ENCODE assay signal across 2 cellular contexts in the genomic region with DNA sequence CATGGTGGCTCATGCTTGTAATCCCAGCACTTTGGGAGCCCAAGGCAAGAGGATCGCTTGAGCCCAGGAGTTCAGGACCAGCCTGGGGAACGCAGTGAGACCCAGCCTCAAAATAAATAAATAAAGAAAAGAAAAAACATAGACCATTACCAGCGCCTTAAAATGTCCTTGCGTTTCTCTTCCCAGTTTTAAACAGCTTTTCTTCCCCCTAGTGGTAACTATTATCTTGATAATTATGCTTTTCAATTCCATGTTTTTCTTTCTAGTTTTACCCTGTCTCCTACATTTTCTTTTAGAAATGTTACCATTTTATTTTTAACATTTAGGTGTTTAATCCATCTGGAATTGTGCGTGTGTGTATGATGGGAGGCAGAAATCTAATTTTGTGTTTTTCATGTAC.
TF ChIP-seq lines count a peak whose summit lies in the region.

No MANE protein-coding gene starts in this region.

TF ChIP-seq in SK-N-SH, 30 proteins besides CTCF, POLR2A, EP300 and RAD21:
- TF ChIP-seq, protein P1, sequence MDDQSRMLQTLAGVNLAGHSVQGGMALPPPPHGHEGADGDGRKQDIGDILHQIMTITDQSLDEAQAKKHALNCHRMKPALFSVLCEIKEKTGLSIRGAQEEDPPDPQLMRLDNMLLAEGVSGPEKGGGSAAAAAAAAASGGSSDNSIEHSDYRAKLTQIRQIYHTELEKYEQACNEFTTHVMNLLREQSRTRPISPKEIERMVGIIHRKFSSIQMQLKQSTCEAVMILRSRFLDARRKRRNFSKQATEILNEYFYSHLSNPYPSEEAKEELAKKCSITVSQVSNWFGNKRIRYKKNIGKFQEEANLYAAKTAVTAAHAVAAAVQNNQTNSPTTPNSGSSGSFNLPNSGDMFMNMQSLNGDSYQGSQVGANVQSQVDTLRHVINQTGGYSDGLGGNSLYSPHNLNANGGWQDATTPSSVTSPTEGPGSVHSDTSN (IDR thresholded peaks at IDR 0.05) = no peak
- TF ChIP-seq SMC3 (IDR thresholded peaks at IDR 0.05; ENCODE audit: low read depth, low read length) (no peak), TCF12 (IDR thresholded peaks at IDR 0.05) (no peak), CHD2 (IDR thresholded peaks at IDR 0.05; ENCODE audit: low read length, partially characterized antibody) (no peak), ELF1 (IDR thresholded peaks at IDR 0.05) (no peak), EZH2phosphoT487 (IDR thresholded peaks at IDR 0.05; ENCODE audit: borderline replicate concordance, low read depth) (no peak), TAF1 (IDR thresholded peaks at IDR 0.05; ENCODE audit: borderline replicate concordance, low read depth, low read length) (no peak)
- TF ChIP-seq, protein P2, sequence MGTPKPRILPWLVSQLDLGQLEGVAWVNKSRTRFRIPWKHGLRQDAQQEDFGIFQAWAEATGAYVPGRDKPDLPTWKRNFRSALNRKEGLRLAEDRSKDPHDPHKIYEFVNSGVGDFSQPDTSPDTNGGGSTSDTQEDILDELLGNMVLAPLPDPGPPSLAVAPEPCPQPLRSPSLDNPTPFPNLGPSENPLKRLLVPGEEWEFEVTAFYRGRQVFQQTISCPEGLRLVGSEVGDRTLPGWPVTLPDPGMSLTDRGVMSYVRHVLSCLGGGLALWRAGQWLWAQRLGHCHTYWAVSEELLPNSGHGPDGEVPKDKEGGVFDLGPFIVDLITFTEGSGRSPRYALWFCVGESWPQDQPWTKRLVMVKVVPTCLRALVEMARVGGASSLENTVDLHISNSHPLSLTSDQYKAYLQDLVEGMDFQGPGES (IDR thresholded peaks at IDR 0.05; ENCODE audit: low read depth, low read length) = no peak

TF ChIP-seq in SK-N-SH treated with all-trans-retinoic acid at 6 μM for 48 hours, 23 proteins besides CTCF, POLR2A, EP300 and RAD21:
- TF ChIP-seq, protein P3, sequence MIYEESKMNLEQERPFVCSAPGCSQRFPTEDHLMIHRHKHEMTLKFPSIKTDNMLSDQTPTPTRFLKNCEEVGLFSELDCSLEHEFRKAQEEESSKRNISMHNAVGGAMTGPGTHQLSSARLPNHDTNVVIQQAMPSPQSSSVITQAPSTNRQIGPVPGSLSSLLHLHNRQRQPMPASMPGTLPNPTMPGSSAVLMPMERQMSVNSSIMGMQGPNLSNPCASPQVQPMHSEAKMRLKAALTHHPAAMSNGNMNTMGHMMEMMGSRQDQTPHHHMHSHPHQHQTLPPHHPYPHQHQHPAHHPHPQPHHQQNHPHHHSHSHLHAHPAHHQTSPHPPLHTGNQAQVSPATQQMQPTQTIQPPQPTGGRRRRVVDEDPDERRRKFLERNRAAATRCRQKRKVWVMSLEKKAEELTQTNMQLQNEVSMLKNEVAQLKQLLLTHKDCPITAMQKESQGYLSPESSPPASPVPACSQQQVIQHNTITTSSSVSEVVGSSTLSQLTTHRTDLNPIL (CRISPR knock-in tag; IDR thresholded peaks at IDR 0.05; ENCODE audit: low read depth) = no peak
- TF ChIP-seq ESRRG (CRISPR knock-in tag; IDR thresholded peaks at IDR 0.05) (no peak), BACH2 (CRISPR knock-in tag; IDR thresholded peaks at IDR 0.05; ENCODE audit: borderline replicate concordance) (no peak), SNAI2 (CRISPR knock-in tag; IDR thresholded peaks at IDR 0.05) (no peak), ISL1 (CRISPR knock-in tag; IDR thresholded peaks at IDR 0.05) (no peak), ZNF70 (CRISPR knock-in tag; IDR thresholded peaks at IDR 0.05) (no peak), OSR1 (CRISPR knock-in tag; IDR thresholded peaks at IDR 0.05) (no peak), CSDC2 (CRISPR knock-in tag; IDR thresholded peaks at IDR 0.05) (no peak), ZC3H10 (CRISPR knock-in tag; IDR thresholded peaks at IDR 0.05) (no peak), PPARA (CRISPR knock-in tag; IDR thresholded peaks at IDR 0.05; ENCODE audit: borderline replicate concordance) (no peak), ARNTL (CRISPR knock-in tag; IDR thresholded peaks at IDR 0.05; ENCODE audit: borderline replicate concordance, low read depth) (no peak), GLIS3 (CRISPR knock-in tag; IDR thresholded peaks at IDR 0.05) (no peak), ZFP30 (CRISPR knock-in tag; IDR thresholded peaks at IDR 0.05) (no peak), RARB (CRISPR knock-in tag; IDR thresholded peaks at IDR 0.05) (no peak), ZNF8 (CRISPR knock-in tag; IDR thresholded peaks at IDR 0.05) (no peak), ZNF565 (CRISPR knock-in tag; conservative IDR thresholded peaks at IDR 0.05; ENCODE audit: low read depth) (no peak)
- TF ChIP-seq, protein P4, sequence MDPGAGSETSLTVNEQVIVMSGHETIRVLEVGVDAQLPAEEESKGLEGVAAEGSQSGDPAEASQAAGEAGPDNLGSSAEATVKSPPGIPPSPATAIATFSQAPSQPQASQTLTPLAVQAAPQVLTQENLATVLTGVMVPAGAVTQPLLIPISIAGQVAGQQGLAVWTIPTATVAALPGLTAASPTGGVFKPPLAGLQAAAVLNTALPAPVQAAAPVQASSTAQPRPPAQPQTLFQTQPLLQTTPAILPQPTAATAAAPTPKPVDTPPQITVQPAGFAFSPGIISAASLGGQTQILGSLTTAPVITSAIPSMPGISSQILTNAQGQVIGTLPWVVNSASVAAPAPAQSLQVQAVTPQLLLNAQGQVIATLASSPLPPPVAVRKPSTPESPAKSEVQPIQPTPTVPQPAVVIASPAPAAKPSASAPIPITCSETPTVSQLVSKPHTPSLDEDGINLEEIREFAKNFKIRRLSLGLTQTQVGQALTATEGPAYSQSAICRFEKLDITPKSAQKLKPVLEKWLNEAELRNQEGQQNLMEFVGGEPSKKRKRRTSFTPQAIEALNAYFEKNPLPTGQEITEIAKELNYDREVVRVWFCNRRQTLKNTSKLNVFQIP (CRISPR knock-in tag; IDR thresholded peaks at IDR 0.05; ENCODE audit: borderline replicate concordance, low read depth) = no peak
- TF ChIP-seq, protein P5, sequence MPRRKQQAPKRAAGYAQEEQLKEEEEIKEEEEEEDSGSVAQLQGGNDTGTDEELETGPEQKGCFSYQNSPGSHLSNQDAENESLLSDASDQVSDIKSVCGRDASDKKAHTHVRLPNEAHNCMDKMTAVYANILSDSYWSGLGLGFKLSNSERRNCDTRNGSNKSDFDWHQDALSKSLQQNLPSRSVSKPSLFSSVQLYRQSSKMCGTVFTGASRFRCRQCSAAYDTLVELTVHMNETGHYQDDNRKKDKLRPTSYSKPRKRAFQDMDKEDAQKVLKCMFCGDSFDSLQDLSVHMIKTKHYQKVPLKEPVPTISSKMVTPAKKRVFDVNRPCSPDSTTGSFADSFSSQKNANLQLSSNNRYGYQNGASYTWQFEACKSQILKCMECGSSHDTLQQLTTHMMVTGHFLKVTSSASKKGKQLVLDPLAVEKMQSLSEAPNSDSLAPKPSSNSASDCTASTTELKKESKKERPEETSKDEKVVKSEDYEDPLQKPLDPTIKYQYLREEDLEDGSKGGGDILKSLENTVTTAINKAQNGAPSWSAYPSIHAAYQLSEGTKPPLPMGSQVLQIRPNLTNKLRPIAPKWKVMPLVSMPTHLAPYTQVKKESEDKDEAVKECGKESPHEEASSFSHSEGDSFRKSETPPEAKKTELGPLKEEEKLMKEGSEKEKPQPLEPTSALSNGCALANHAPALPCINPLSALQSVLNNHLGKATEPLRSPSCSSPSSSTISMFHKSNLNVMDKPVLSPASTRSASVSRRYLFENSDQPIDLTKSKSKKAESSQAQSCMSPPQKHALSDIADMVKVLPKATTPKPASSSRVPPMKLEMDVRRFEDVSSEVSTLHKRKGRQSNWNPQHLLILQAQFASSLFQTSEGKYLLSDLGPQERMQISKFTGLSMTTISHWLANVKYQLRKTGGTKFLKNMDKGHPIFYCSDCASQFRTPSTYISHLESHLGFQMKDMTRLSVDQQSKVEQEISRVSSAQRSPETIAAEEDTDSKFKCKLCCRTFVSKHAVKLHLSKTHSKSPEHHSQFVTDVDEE (CRISPR knock-in tag; IDR thresholded peaks at IDR 0.05) = no peak
- TF ChIP-seq, protein P6, sequence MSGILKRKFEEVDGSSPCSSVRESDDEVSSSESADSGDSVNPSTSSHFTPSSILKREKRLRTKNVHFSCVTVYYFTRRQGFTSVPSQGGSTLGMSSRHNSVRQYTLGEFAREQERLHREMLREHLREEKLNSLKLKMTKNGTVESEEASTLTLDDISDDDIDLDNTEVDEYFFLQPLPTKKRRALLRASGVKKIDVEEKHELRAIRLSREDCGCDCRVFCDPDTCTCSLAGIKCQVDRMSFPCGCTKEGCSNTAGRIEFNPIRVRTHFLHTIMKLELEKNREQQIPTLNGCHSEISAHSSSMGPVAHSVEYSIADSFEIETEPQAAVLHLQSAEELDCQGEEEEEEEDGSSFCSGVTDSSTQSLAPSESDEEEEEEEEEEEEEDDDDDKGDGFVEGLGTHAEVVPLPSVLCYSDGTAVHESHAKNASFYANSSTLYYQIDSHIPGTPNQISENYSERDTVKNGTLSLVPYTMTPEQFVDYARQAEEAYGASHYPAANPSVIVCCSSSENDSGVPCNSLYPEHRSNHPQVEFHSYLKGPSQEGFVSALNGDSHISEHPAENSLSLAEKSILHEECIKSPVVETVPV (CRISPR knock-in tag; IDR thresholded peaks at IDR 0.05) = no peak
- TF ChIP-seq, protein P7, sequence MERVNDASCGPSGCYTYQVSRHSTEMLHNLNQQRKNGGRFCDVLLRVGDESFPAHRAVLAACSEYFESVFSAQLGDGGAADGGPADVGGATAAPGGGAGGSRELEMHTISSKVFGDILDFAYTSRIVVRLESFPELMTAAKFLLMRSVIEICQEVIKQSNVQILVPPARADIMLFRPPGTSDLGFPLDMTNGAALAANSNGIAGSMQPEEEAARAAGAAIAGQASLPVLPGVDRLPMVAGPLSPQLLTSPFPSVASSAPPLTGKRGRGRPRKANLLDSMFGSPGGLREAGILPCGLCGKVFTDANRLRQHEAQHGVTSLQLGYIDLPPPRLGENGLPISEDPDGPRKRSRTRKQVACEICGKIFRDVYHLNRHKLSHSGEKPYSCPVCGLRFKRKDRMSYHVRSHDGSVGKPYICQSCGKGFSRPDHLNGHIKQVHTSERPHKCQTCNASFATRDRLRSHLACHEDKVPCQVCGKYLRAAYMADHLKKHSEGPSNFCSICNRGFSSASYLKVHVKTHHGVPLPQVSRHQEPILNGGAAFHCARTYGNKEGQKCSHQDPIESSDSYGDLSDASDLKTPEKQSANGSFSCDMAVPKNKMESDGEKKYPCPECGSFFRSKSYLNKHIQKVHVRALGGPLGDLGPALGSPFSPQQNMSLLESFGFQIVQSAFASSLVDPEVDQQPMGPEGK (CRISPR knock-in tag; IDR thresholded peaks at IDR 0.05; ENCODE audit: borderline replicate concordance) = no peak
